ENCODE assay signal across 21 cellular contexts in genomic region chr6:358847-359246, GRCh38.
"Had no signal": no experiment of that assay in that cellular context is flagged by ENCODE, and none has a peak within 500 bp of the region (broad histone marks: within the 10 kb centered on the region; RNA-seq: fewer than 3 reads in every experiment).

No MANE protein-coding gene starts in this region.

- H3K9me3 Mint-ChIP-seq: activated naive CD4-positive, alpha-beta T cell treated with anti-CD3 and anti-CD28 coated beads, Interleukin-2, amount 50 U/mL, for 24 hours; natural killer cell treated with Interleukin-12 subunit alpha and Interleukin-12 subunit beta and Interleukin-15 and Interleukin-18, amount 100 ng/mL, for 72 hours had no signal

- H3K4me1 Mint-ChIP-seq: activated naive CD4-positive, alpha-beta T cell treated with anti-CD3 and anti-CD28 coated beads, Interleukin-2, amount 50 U/mL, for 24 hours had no signal

- H3K36me3 ChIP-seq: ascending aorta, esophagus muscularis mucosa, gastroesophageal sphincter, heart right ventricle, suprapubic skin, transverse colon, vagina had no signal

- H3K27ac ChIP-seq: ascending aorta, esophagus muscularis mucosa, gastroesophageal sphincter, heart right ventricle, suprapubic skin, transverse colon, vagina had no signal

- DNase-seq: activated CD4-positive, alpha-beta T cell treated with anti-CD3 and anti-CD28 coated beads, Interleukin-2, amount 50 U/mL, for 1 hour; activated CD8-positive, alpha-beta memory T cell treated with anti-CD3 and anti-CD28 coated beads, Interleukin-2, amount 50 U/mL, for 48 hours; activated gamma-delta T cell; activated T-cell treated with anti-CD3 and anti-CD28 coated beads, Interleukin-2, amount 50 U/mL, for 48 hours; cortex of kidney; effector CD4-positive, alpha-beta T cell; heart right ventricle; nucleus accumbens; retina; stimulated activated CD4-positive, alpha-beta T cell treated with anti-CD3 and anti-CD28 coated beads, Interleukin-2, amount 100 ng/mL, for 24 hours; stimulated activated naive CD8-positive, alpha-beta T cell treated with anti-CD3 and anti-CD28 coated beads, Interleukin-15, amount 100 ng/mL, for 72 hours; T1000; transverse colon had no signal

- H3K27me3 Mint-ChIP-seq: activated naive CD4-positive, alpha-beta T cell treated with anti-CD3 and anti-CD28 coated beads, Interleukin-2, amount 50 U/mL, for 24 hours; natural killer cell treated with Interleukin-12 subunit alpha and Interleukin-12 subunit beta and Interleukin-15 and Interleukin-18, amount 100 ng/mL, for 72 hours; stimulated activated naive CD8-positive, alpha-beta T cell treated with anti-CD3 and anti-CD28 coated beads, Interleukin-15, amount 100 ng/mL, for 72 hours had no signal

- H3K36me3 Mint-ChIP-seq: activated naive CD4-positive, alpha-beta T cell treated with anti-CD3 and anti-CD28 coated beads, Interleukin-2, amount 50 U/mL, for 24 hours; natural killer cell treated with Interleukin-12 subunit alpha and Interleukin-12 subunit beta and Interleukin-15 and Interleukin-18, amount 100 ng/mL, for 72 hours had no signal

- H3K4me3 ChIP-seq: ascending aorta, esophagus muscularis mucosa, gastroesophageal sphincter, heart right ventricle, suprapubic skin, transverse colon, vagina had no signal

- H3K27ac Mint-ChIP-seq: activated naive CD4-positive, alpha-beta T cell treated with anti-CD3 and anti-CD28 coated beads, Interleukin-2, amount 50 U/mL, for 24 hours had no signal

- H3K27me3 ChIP-seq: ascending aorta, heart right ventricle, suprapubic skin, transverse colon, vagina had no signal

- H3K4me1 ChIP-seq: ascending aorta, esophagus muscularis mucosa, gastroesophageal sphincter, suprapubic skin, transverse colon, vagina had no signal

- H3K9me3 ChIP-seq: vagina had no signal

- ATAC-seq: activated CD4-positive, CD25-positive, alpha-beta regulatory T cell treated with anti-CD3 and anti-CD28 coated beads, Interleukin-2, amount 50 U/mL, for 24 hours; gastroesophageal sphincter had no signal

- H3K4me3 Mint-ChIP-seq: activated naive CD4-positive, alpha-beta T cell treated with anti-CD3 and anti-CD28 coated beads, Interleukin-2, amount 50 U/mL, for 24 hours; natural killer cell treated with Interleukin-12 subunit alpha and Interleukin-12 subunit beta and Interleukin-15 and Interleukin-18, amount 100 ng/mL, for 72 hours; stimulated activated naive CD8-positive, alpha-beta T cell treated with anti-CD3 and anti-CD28 coated beads, Interleukin-15, amount 100 ng/mL, for 72 hours had no signal
